In genomic region chr2:237708491-237708890, GRCh38 we compare ENCODE assay signal across 16 cellular contexts.
A peak's percentile ranks its signal among the peaks of the same experiment; 100 is the strongest.
DNase-seq lines count a peak whose midpoint lies in the region; ATAC-seq and TF ChIP-seq lines count a peak whose summit lies in the region.
"Had no signal": no experiment of that assay in that cellular context is flagged by ENCODE, and none has a peak within 500 bp of the region (broad histone marks: within the 10 kb centered on the region; RNA-seq: fewer than 3 reads in every experiment).

No MANE protein-coding gene starts in this region.

- H3K4me3 ChIP-seq in esophagus squamous epithelium (no peak overlapping the region), upper lobe of left lung (no peak overlapping the region)
- H3K4me3 ChIP-seq: colonic mucosa had no signal

- ATAC-seq in activated T-cell treated with anti-CD3 and anti-CD28 coated beads, Interleukin-2, amount 50 U/mL, for 72 hours (replicated peaks in 1 of 2): no peak
- no peak for ATAC-seq in activated T-cell treated with anti-CD3 and anti-CD28 coated beads, Interleukin-2, amount 50 U/mL, for 4 hours
- ATAC-seq in upper lobe of left lung (ENCODE audit: low FRiP score in 2 of 2): no peak
- ATAC-seq in activated CD8-positive, alpha-beta T cell treated with anti-CD3 and anti-CD28 coated beads, Interleukin-2, amount 10 ng/mL, durations not matched to agents 7 days and 5 days: no peak

- intact Hi-C loops in esophagus squamous epithelium (cut with DNase I): no loop called here

- TF ChIP-seq EP300 in upper lobe of left lung (IDR thresholded peaks at IDR 0.05): no peak

- TF ChIP-seq CTCF in esophagus squamous epithelium (IDR thresholded peaks at IDR 0.05) (no peak), nephron progenitor cell (IDR thresholded peaks at IDR 0.05) (no peak), upper lobe of left lung (IDR thresholded peaks at IDR 0.05) (no peak)

- peaks cover 58% of the 10 kb centered on the region for H3K4me1 Mint-ChIP-seq in activated T-cell treated with anti-CD3 and anti-CD28 coated beads, Interleukin-2, amount 50 U/mL, for 72 hours (ENCODE audit: low read depth)
- H3K4me1 Mint-ChIP-seq in activated T-cell treated with anti-CD3 and anti-CD28 coated beads, Interleukin-2, amount 50 U/mL, for 4 hours (ENCODE audit: low read depth): peaks cover 67% of the 10 kb centered on the region
- H3K4me1 Mint-ChIP-seq in nephron progenitor cell: peaks cover 51% of the 10 kb centered on the region
- H3K4me1 Mint-ChIP-seq in activated CD8-positive, alpha-beta T cell treated with anti-CD3 and anti-CD28 coated beads, Interleukin-2, amount 10 ng/mL, durations not matched to agents 7 days and 5 days (ENCODE audit: low read depth): peaks cover 55% of the 10 kb centered on the region

- no peak for DNase-seq in activated T-cell treated with anti-CD3 and anti-CD28 coated beads, Interleukin-2, amount 50 U/mL, for 72 hours
- DNase-seq in activated T-cell treated with anti-CD3 and anti-CD28 coated beads, Interleukin-2, amount 50 U/mL, for 4 hours: no peak
- no peak for DNase-seq in esophagus squamous epithelium (lab: John Stamatoyannopoulos, UW)
- DNase-seq in nephron progenitor cell: no peak
- peak in 1 of 2 donors; percentile 83 for DNase-seq in upper lobe of left lung
- no peak for DNase-seq in hippocampal formation (lab: John Stamatoyannopoulos, UW)
- DNase-seq in activated naive CD4-positive, alpha-beta T cell (lab: John Stamatoyannopoulos, UW): no peak
- no peak for DNase-seq in activated CD8-positive, alpha-beta T cell treated with anti-CD3 and anti-CD28 coated beads, Interleukin-2, amount 10 ng/mL, durations not matched to agents 7 days and 5 days
- DNase-seq: colonic mucosa, erythroblast, NCI-H1092 treated with DMSO at 0.1 percent for 48 hours, NCI-H2227 treated with DMSO at 0.1 percent for 48 hours, nucleus accumbens, SIG-M5, T1000 had no signal

- CTCF ChIA-PET in activated CD8-positive, alpha-beta T cell treated with anti-CD3 and anti-CD28 coated beads, Interleukin-2, amount 10 ng/mL, durations not matched to agents 7 days and 5 days (lab: Charles Lee): interaction anchor here (0.8 to 4.7 kb wide), 5 partner anchors 11 to 127 kb away, joined by 3 to 32 read pairs (median 11); no protein-coding TSS in a partner anchor

- H3K36me3 Mint-ChIP-seq in activated T-cell treated with anti-CD3 and anti-CD28 coated beads, Interleukin-2, amount 50 U/mL, for 72 hours (ENCODE audit: insufficient read depth in 2 of 2): peaks cover 6 to 19% of the 10 kb centered on the region in 2 donors
- H3K36me3 Mint-ChIP-seq in activated T-cell treated with anti-CD3 and anti-CD28 coated beads, Interleukin-2, amount 50 U/mL, for 4 hours (ENCODE audit: insufficient read depth): peaks cover 16% of the 10 kb centered on the region
- H3K36me3 Mint-ChIP-seq in nephron progenitor cell (ENCODE audit: low read depth): peaks cover 19% of the 10 kb centered on the region
- peaks cover 47% of the 10 kb centered on the region for H3K36me3 Mint-ChIP-seq in activated CD8-positive, alpha-beta T cell treated with anti-CD3 and anti-CD28 coated beads, Interleukin-2, amount 10 ng/mL, durations not matched to agents 7 days and 5 days (ENCODE audit: low read depth)

- TF ChIP-seq POLR2A in esophagus squamous epithelium (IDR thresholded peaks at IDR 0.05): no peak
- TF ChIP-seq POLR2A in upper lobe of left lung (IDR thresholded peaks at IDR 0.05): no peak

- no peaks in the 10 kb centered on the region for H3K27me3 Mint-ChIP-seq in activated T-cell treated with anti-CD3 and anti-CD28 coated beads, Interleukin-2, amount 50 U/mL, for 72 hours (ENCODE audit: low read depth)
- H3K27me3 Mint-ChIP-seq in activated T-cell treated with anti-CD3 and anti-CD28 coated beads, Interleukin-2, amount 50 U/mL, for 4 hours (ENCODE audit: low read depth): no peaks in the 10 kb centered on the region
- peaks cover 4% of the 10 kb centered on the region for H3K27me3 Mint-ChIP-seq in nephron progenitor cell (ENCODE audit: low read depth, poor library complexity)
- H3K27me3 Mint-ChIP-seq in activated CD8-positive, alpha-beta T cell treated with anti-CD3 and anti-CD28 coated beads, Interleukin-2, amount 10 ng/mL, durations not matched to agents 7 days and 5 days (ENCODE audit: low read depth): no peaks in the 10 kb centered on the region

- no peak overlapping the region for H3K4me3 Mint-ChIP-seq in activated T-cell treated with anti-CD3 and anti-CD28 coated beads, Interleukin-2, amount 50 U/mL, for 72 hours
- H3K4me3 Mint-ChIP-seq in activated T-cell treated with anti-CD3 and anti-CD28 coated beads, Interleukin-2, amount 50 U/mL, for 4 hours: no peak overlapping the region
- H3K4me3 Mint-ChIP-seq in nephron progenitor cell: no peak overlapping the region
- H3K4me3 Mint-ChIP-seq in activated CD8-positive, alpha-beta T cell treated with anti-CD3 and anti-CD28 coated beads, Interleukin-2, amount 10 ng/mL, durations not matched to agents 7 days and 5 days: no peak overlapping the region

- H3K27ac Mint-ChIP-seq in activated T-cell treated with anti-CD3 and anti-CD28 coated beads, Interleukin-2, amount 50 U/mL, for 72 hours: peak overlapping the region; percentile 81
- peak overlapping the region; percentile 95 for H3K27ac Mint-ChIP-seq in nephron progenitor cell
- no peak overlapping the region for H3K27ac Mint-ChIP-seq in activated CD8-positive, alpha-beta T cell treated with anti-CD3 and anti-CD28 coated beads, Interleukin-2, amount 10 ng/mL, durations not matched to agents 7 days and 5 days

- H3K36me3 ChIP-seq in esophagus squamous epithelium (peaks cover 0 to 63% (median 9%) of the 10 kb centered on the region in 3 donors), upper lobe of left lung (peaks cover 0 to 36% (median 15%) of the 10 kb centered on the region in 4 donors)
- H3K36me3 ChIP-seq: colonic mucosa had no signal

- POLR2A ChIA-PET in activated CD8-positive, alpha-beta T cell treated with anti-CD3 and anti-CD28 coated beads, Interleukin-2, amount 10 ng/mL, durations not matched to agents 7 days and 5 days (lab: Charles Lee): interaction anchor here (0.8 kb wide), 1 partner anchor 12 kb away, joined by 3 read pairs; no protein-coding TSS in a partner anchor

- no peaks in the 10 kb centered on the region for H3K27me3 ChIP-seq in esophagus squamous epithelium
- no peaks in the 10 kb centered on the region for H3K27me3 ChIP-seq in upper lobe of left lung
- H3K27me3 ChIP-seq: colonic mucosa had no signal

- 93 to 94% methylated on average over 8 to 13 of the region's 27 CpGs for WGBS in esophagus squamous epithelium, 2 donors
- 85 to 93% methylated on average over 20 to 27 of the region's 27 CpGs for WGBS in upper lobe of left lung, 2 donors

- H3K27ac ChIP-seq in esophagus squamous epithelium (peak overlapping the region in 3 of 4 donors; percentile 55 to 84 (median 73)), upper lobe of left lung (peak overlapping the region; percentile 80 to 86 (median 83))
- H3K27ac ChIP-seq: KMS-11 had no signal

- H3K9me3 Mint-ChIP-seq in activated T-cell treated with anti-CD3 and anti-CD28 coated beads, Interleukin-2, amount 50 U/mL, for 72 hours: no peaks in the 10 kb centered on the region
- H3K9me3 Mint-ChIP-seq in activated T-cell treated with anti-CD3 and anti-CD28 coated beads, Interleukin-2, amount 50 U/mL, for 4 hours: no peaks in the 10 kb centered on the region
- no peaks in the 10 kb centered on the region for H3K9me3 Mint-ChIP-seq in nephron progenitor cell
- H3K9me3 Mint-ChIP-seq in activated CD8-positive, alpha-beta T cell treated with anti-CD3 and anti-CD28 coated beads, Interleukin-2, amount 10 ng/mL, durations not matched to agents 7 days and 5 days (ENCODE audit: insufficient read depth): no peaks in the 10 kb centered on the region

- H3K9me3 ChIP-seq in esophagus squamous epithelium: no peaks in the 10 kb centered on the region
- no peaks in the 10 kb centered on the region for H3K9me3 ChIP-seq in upper lobe of left lung
- H3K9me3 ChIP-seq: colonic mucosa had no signal

- H3K4me1 ChIP-seq in esophagus squamous epithelium (peaks cover 26 to 69% (median 36%) of the 10 kb centered on the region in 3 donors), upper lobe of left lung (peaks cover 45 to 73% (median 51%) of the 10 kb centered on the region in 4 donors)
